ENCODE assay signal across 8 cellular contexts in the genomic region with DNA sequence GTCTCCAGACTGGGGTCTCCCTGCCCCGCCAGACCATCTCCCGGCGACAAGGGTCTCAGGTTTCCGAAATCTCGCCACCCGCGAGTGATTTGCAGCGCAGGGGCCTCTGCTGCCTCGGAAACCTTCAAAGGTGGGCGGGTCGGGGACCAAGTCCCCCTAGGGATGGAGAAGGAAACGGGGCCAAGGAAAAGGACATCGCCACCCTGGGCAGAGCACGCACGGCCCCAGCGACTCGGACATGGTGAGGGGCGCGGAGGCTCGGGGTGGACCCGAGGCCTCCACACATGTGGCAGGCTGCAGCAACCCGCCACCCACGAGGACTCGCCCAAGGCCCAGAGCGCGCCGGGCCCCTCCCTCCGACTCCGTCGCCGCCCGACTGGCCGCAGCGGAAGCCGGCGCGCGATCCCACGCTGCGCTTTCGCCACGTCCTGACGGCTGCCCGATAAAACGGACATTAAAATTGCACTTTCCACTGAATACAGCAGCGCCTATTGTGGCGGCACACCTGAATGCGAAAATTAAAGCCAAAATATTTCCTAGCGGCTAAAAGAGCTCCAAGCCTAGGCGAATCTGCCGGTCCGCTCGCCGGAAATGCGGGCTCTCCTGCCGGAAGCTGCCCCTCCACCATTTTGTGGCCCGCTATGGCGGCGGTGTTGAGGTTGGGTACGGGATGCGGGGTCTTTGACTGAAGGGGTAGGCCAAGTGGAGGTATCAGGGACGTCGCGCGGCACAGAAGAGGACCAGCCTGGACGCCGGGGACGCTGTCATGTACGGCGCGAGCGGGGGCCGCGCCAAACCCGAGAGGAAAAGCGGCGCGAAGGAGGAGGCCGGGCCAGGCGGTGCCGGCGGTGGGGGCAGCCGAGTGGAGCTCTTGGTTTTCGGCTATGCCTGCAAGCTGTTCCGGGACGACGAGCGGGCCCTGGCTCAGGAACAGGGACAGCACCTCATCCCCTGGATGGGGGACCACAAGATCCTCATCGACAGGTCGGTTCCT.
A peak's percentile ranks its signal among the peaks of the same experiment; 100 is the strongest.
DNase-seq lines count a peak whose midpoint lies in the region; ATAC-seq and TF ChIP-seq lines count a peak whose summit lies in the region.

A gene (plus strand): TSS at position 627 of the 994 bp plus-strand sequence. CDS start 140 bp downstream, at position 767.

- H3K9me3 ChIP-seq in DOHH2 (ENCODE audit: control insufficient read depth, insufficient read depth, low read length) (no peaks in the 10 kb centered on the region), neuron (ENCODE audit: low read length) (no peaks in the 10 kb centered on the region)

- H3K4me1 ChIP-seq in DOHH2 (ENCODE audit: control insufficient read depth, low read length) (peaks cover 21% of the 10 kb centered on the region), neuron (ENCODE audit: insufficient read depth, low read length) (peaks cover 27% of the 10 kb centered on the region)

- H3K9me2 ChIP-seq in DOHH2 (replicated peaks; ENCODE audit: control insufficient read depth, low read length), result no peaks in the 10 kb centered on the region

- H2AFZ ChIP-seq in neuron (ENCODE audit: low read depth, low read length), result peak within 1 kb of the TSS; percentile 79

- H3K27ac ChIP-seq in DOHH2 (ENCODE audit: low read depth, low read length), result peak within 1 kb of the TSS; percentile 73

- H3K4me3 ChIP-seq in DOHH2 (ENCODE audit: low read length) (peak within 1 kb of the TSS; percentile 97), foreskin fibroblast (ENCODE audit: low read depth in 1 of 2, low read length in 2 of 2) (peak within 1 kb of the TSS; percentile 79 to 100), neuron (ENCODE audit: low read length) (peak within 1 kb of the TSS; percentile 98)

- DNase-seq in KBM-7 (peak; percentile 83), SHP77 (lab: John Stamatoyannopoulos, UW) (peak; percentile 67 to 77), activated gamma-delta T cell (lab: John Stamatoyannopoulos, UW) (peak; percentile 60), foreskin fibroblast (peak; percentile 73 to 91), stromal cell of bone marrow (ENCODE audit: low read depth) (peak; percentile 52)

- peak within 1 kb of the TSS; percentile 92 for H3K4me2 ChIP-seq in DOHH2 (ENCODE audit: low read length)

- no peaks in the 10 kb centered on the region for H3F3A ChIP-seq in DOHH2 (ENCODE audit: control insufficient read depth, insufficient read depth)

- peaks cover 36% of the 10 kb centered on the region for H3K36me3 ChIP-seq in DOHH2 (ENCODE audit: control insufficient read depth, low read length)
- peaks cover 23% of the 10 kb centered on the region for H3K36me3 ChIP-seq in neuron (ENCODE audit: insufficient read depth, low read length)

- H3K27me3 ChIP-seq in DOHH2 (ENCODE audit: control insufficient read depth, low read length), result no peaks in the 10 kb centered on the region
- H3K27me3 ChIP-seq in neuron (ENCODE audit: insufficient read depth, low read length), result no peaks in the 10 kb centered on the region

- TF ChIP-seq CTCF in DOHH2 (IDR thresholded peaks at IDR 0.05; ENCODE audit: low read depth, low read length, poor library complexity, severe bottlenecking), result no peak
- TF ChIP-seq CTCF in foreskin fibroblast (IDR thresholded peaks at IDR 0.05; ENCODE audit: low read depth, low read length), result no peak

- peaks cover 6% of the 10 kb centered on the region; the same call in 1 of the 2 replicates for H4K20me1 ChIP-seq in DOHH2 (ENCODE audit: control insufficient read depth, insufficient read depth, low read depth, low read length)

- in situ Hi-C loops in KBM-7 (cut with MboI; ENCODE audit: low pct_unique_long_range_greater_than_20kb, low sequenced_read_pairs), result no loop called here

- peaks cover 51% of the 10 kb centered on the region for H3K79me2 ChIP-seq in DOHH2 (ENCODE audit: control insufficient read depth, low read length)

- ATAC-seq in GM21717 (IDR thresholded peaks at IDR 0.05; ENCODE audit: unreplicated experiment), result peak; percentile 91

Comparison
In these comparisons a context has a peak if more than half of its experiments do, and no peak if none do; other contexts are left out.
1. Peak in every context shown above with its lines: DNase-seq, ATAC-seq, H3K4me3 ChIP-seq and H3K27ac ChIP-seq.